Comparison of ENCODE assay signal across 9 cellular contexts in the genomic region with DNA sequence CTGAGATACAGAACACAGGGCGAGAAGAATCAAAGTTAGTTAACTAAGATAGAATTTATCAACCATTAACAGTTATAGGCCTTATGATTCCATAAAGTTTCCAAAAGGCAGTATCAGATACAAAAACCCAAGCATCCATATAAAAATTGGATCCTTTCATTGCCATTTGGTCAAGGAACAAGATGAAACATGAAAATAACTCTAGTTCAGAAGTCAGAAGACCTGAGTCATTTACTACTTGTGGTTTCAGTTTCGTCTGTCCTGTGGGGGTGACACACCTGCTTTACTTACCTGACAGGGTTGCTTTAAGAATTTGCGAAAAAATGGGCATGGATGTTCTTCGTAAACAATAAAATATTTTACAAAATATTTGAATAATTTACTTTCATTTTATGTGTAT.
DNase-seq lines count a peak whose midpoint lies in the region; ATAC-seq, FAIRE-seq and TF ChIP-seq lines count a peak whose summit lies in the region.
"Had no signal": no experiment of that assay in that cellular context is flagged by ENCODE, and none has a peak within 500 bp of the region (broad histone marks: within the 10 kb centered on the region; RNA-seq: fewer than 3 reads in every experiment).

No MANE protein-coding gene starts in this region.

- no peak for TF ChIP-seq POLR2A in heart left ventricle (IDR thresholded peaks at IDR 0.05)

- no peaks in the 10 kb centered on the region for H3K4me1 ChIP-seq in heart left ventricle
- H3K4me1 ChIP-seq: sigmoid colon had no signal

- intact Hi-C loops in heart left ventricle (cut with DNase I): no loop called here

- TF ChIP-seq CTCF in GM12864 (IDR thresholded peaks at IDR 0.05; ENCODE audit: low read depth, low read length, missing control alignments) (no peak), heart left ventricle (IDR thresholded peaks at IDR 0.05) (no peak)

- H3K27ac ChIP-seq in heart left ventricle: no peak overlapping the region
- H3K27ac ChIP-seq: sigmoid colon had no signal

- no peak for FAIRE-seq in RCC 7860 (lab: Jason Lieb, UNC)

- H3K4me3 ChIP-seq in GM12864 (ENCODE audit: low read depth, low read length) (no peak overlapping the region), heart left ventricle (no peak overlapping the region)
- H3K4me3 ChIP-seq: sigmoid colon had no signal

- no peaks in the 10 kb centered on the region for H3K36me3 ChIP-seq in heart left ventricle
- H3K36me3 ChIP-seq: sigmoid colon had no signal

- WGBS in heart left ventricle, 4 donors: 89 to 96% (median 95%) methylated on average over 4 of the region's 4 CpGs

- H3K27me3 ChIP-seq in heart left ventricle: no peaks in the 10 kb centered on the region
- H3K27me3 ChIP-seq: sigmoid colon had no signal

- ATAC-seq in GM19397 (IDR thresholded peaks at IDR 0.05; ENCODE audit: unreplicated experiment) (peak; percentile 49), HG02678 (IDR thresholded peaks at IDR 0.05; ENCODE audit: unreplicated experiment) (peak; percentile 70), HG03439 (IDR thresholded peaks at IDR 0.05; ENCODE audit: unreplicated experiment) (peak; percentile 67), heart left ventricle (no peak)

- DNase-seq in GM12864 (ENCODE audit: low read depth) (peak; percentile 31), heart left ventricle (no peak), NCI-H2107 treated with DMSO at 0.1 percent for 48 hours (lab: John Stamatoyannopoulos, UW; ENCODE audit: unreplicated experiment) (no peak), RCC 7860 (ENCODE audit: low spot score) (no peak), activated gamma-delta T cell treated with Interleukin-2 at 50 U/mL for 16 hours (no peak)
- DNase-seq: sigmoid colon had no signal

- no peaks in the 10 kb centered on the region for H3K9me3 ChIP-seq in heart left ventricle

Comparison
In these comparisons a context has a peak if more than half of its experiments do, and no peak if none do; other contexts are left out.
1. ATAC-seq: peak in GM19397 (single experiment), HG02678 (single experiment) and HG03439 (single experiment); none in heart left ventricle (0 of 4).